In the genomic region with DNA sequence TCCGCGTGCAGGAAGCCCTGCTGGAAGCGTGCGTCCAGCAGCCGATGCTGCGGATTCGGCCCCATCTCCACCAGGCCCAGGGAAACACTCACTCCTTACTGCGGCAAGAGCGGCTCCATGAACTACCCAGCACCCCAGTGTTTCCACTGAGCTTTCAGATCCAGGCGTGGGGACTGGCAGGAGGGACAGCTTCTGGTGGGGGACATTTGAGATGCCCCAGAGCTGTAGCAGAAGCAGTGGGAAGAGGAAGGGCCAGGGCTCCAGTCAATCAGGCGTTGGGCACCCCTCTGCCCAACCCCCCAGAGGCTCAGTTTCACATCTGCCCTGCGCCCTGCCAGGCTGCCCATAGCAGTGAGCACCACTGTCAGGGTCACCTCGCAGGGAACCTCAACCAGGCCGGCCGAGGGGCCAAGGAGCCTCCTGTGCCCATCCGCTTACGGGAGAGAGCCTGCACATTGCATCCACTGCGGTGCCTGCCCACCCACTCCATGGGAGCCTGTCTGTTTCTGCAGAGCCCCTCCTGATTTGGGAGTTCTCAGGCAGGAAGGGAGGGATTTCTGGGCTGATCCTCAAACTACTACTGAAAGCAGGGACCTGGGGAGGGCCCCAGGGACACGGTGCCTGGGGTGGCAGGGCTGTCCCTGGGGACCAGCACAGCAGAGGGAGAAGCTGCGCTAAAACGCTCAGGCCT, we compare ENCODE assay signal across 1 cellular context.
TF ChIP-seq lines count a peak whose summit lies in the region.

No MANE protein-coding gene starts in this region.

TF ChIP-seq in WTC11, 78 proteins besides CTCF, POLR2A, EP300 and RAD21 (continued from another document):
- TF ChIP-seq, protein P1, sequence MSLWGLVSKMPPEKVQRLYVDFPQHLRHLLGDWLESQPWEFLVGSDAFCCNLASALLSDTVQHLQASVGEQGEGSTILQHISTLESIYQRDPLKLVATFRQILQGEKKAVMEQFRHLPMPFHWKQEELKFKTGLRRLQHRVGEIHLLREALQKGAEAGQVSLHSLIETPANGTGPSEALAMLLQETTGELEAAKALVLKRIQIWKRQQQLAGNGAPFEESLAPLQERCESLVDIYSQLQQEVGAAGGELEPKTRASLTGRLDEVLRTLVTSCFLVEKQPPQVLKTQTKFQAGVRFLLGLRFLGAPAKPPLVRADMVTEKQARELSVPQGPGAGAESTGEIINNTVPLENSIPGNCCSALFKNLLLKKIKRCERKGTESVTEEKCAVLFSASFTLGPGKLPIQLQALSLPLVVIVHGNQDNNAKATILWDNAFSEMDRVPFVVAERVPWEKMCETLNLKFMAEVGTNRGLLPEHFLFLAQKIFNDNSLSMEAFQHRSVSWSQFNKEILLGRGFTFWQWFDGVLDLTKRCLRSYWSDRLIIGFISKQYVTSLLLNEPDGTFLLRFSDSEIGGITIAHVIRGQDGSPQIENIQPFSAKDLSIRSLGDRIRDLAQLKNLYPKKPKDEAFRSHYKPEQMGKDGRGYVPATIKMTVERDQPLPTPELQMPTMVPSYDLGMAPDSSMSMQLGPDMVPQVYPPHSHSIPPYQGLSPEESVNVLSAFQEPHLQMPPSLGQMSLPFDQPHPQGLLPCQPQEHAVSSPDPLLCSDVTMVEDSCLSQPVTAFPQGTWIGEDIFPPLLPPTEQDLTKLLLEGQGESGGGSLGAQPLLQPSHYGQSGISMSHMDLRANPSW (CRISPR knock-in tag; conservative IDR thresholded peaks at IDR 0.05; ENCODE audit: low read depth), result no peak
- TF ChIP-seq ELF4 (CRISPR knock-in tag; IDR thresholded peaks at IDR 0.05; ENCODE audit: low read depth) (no peak), ZNF317 (CRISPR knock-in tag; IDR thresholded peaks at IDR 0.05; ENCODE audit: borderline replicate concordance, low read depth) (no peak), ETV6 (CRISPR knock-in tag; IDR thresholded peaks at IDR 0.05) (no peak), ZNF138 (CRISPR knock-in tag; conservative IDR thresholded peaks at IDR 0.05) (no peak), ZNF219 (CRISPR knock-in tag; IDR thresholded peaks at IDR 0.05; ENCODE audit: borderline replicate concordance) (no peak)
